ENCODE assay signal across 18 cellular contexts in genomic region chr3:158723991-158724390, GRCh38. TPM values are rescaled to one million over a fixed set of nuclear protein-coding genes. Genes with fewer than 3 reads are reported as not detected.
DNase-seq lines count a peak whose midpoint lies in the region; ATAC-seq and TF ChIP-seq lines count a peak whose summit lies in the region.
"Had no signal": no experiment of that assay in that cellular context is flagged by ENCODE, and none has a peak within 500 bp of the region (broad histone marks: within the 10 kb centered on the region; RNA-seq: fewer than 3 reads in every experiment).

No MANE protein-coding gene starts in this region.

- intact Hi-C loops in ascending aorta (cut with DNase I): no loop called here
- intact Hi-C loops in mucosa of descending colon (cut with DNase I, micrococcal nuclease): no loop called here
- intact Hi-C loops in upper lobe of right lung (cut with DNase I): no loop called here

- peaks cover 50% of the 10 kb centered on the region for H3K4me1 Mint-ChIP-seq in activated T-cell treated with anti-CD3 and anti-CD28 coated beads, Interleukin-2, amount 50 U/mL, for 24 hours (ENCODE audit: low read depth)

- TF ChIP-seq CTCF in ascending aorta (IDR thresholded peaks at IDR 0.05) (no peak), mucosa of descending colon (IDR thresholded peaks at IDR 0.05) (no peak), upper lobe of right lung (IDR thresholded peaks at IDR 0.05) (no peak)

- no peaks in the 10 kb centered on the region for H3K27me3 Mint-ChIP-seq in activated T-cell treated with anti-CD3 and anti-CD28 coated beads, Interleukin-2, amount 50 U/mL, for 24 hours
- H3K27me3 Mint-ChIP-seq: stimulated activated naive CD8-positive, alpha-beta T cell treated with anti-CD3 and anti-CD28 coated beads, Interleukin-15, amount 100 ng/mL, for 72 hours had no signal

- peaks cover 35% of the 10 kb centered on the region for H3K36me3 Mint-ChIP-seq in activated T-cell treated with anti-CD3 and anti-CD28 coated beads, Interleukin-2, amount 50 U/mL, for 24 hours (ENCODE audit: low read depth)

- H3K27ac Mint-ChIP-seq in activated T-cell treated with anti-CD3 and anti-CD28 coated beads, Interleukin-2, amount 50 U/mL, for 24 hours: peak overlapping the region; percentile 26

- no peak for DNase-seq in activated T-cell treated with anti-CD3 and anti-CD28 coated beads, Interleukin-2, amount 50 U/mL, for 24 hours
- DNase-seq in activated T-cell treated with anti-CD3 and anti-CD28 coated beads for 4 hours: no peak
- DNase-seq in ascending aorta (ENCODE audit: low spot score in 2 of 2): no peak
- DNase-seq in mucosa of descending colon: peak in 1 of 3 donors; percentile 51
- no peak for DNase-seq in upper lobe of right lung
- DNase-seq in NCI-H748 treated with DMSO at 0.1 percent for 48 hours (lab: John Stamatoyannopoulos, UW): no peak
- DNase-seq: activated naive CD4-positive, alpha-beta T cell; COR-L47; GF-D8; mesendoderm; NCI-H146; NCI-H345; occipital lobe; stimulated activated naive CD8-positive, alpha-beta T cell treated with anti-CD3 and anti-CD28 coated beads, Interleukin-15, amount 100 ng/mL, for 72 hours had no signal

- no peaks in the 10 kb centered on the region for H3K9me3 ChIP-seq in ascending aorta
- H3K9me3 ChIP-seq in mucosa of descending colon: no peaks in the 10 kb centered on the region
- H3K9me3 ChIP-seq in upper lobe of right lung: no peaks in the 10 kb centered on the region

- H3K4me3 Mint-ChIP-seq in activated T-cell treated with anti-CD3 and anti-CD28 coated beads, Interleukin-2, amount 50 U/mL, for 24 hours: no peak overlapping the region
- H3K4me3 Mint-ChIP-seq: stimulated activated naive CD8-positive, alpha-beta T cell treated with anti-CD3 and anti-CD28 coated beads, Interleukin-15, amount 100 ng/mL, for 72 hours had no signal

- H3K4me3 ChIP-seq in ascending aorta: no peak overlapping the region
- H3K4me3 ChIP-seq in mucosa of descending colon: no peak overlapping the region
- H3K4me3 ChIP-seq in upper lobe of right lung: no peak overlapping the region

- no peaks in the 10 kb centered on the region for H3K36me3 ChIP-seq in ascending aorta
- no peaks in the 10 kb centered on the region for H3K36me3 ChIP-seq in mucosa of descending colon (ENCODE audit: low read depth)
- no peaks in the 10 kb centered on the region for H3K36me3 ChIP-seq in upper lobe of right lung

- ATAC-seq in mucosa of descending colon: peak; percentile 7
- no peak for ATAC-seq in upper lobe of right lung
- ATAC-seq in HG03175 (IDR thresholded peaks at IDR 0.05; ENCODE audit: unreplicated experiment): no peak
- no peak for ATAC-seq in GM18858 (IDR thresholded peaks at IDR 0.05; ENCODE audit: unreplicated experiment)

- H3K4me1 ChIP-seq in ascending aorta: peaks cover 3 to 31% of the 10 kb centered on the region in 2 donors
- peaks cover 60% of the 10 kb centered on the region for H3K4me1 ChIP-seq in mucosa of descending colon (ENCODE audit: low read depth)
- H3K4me1 ChIP-seq in upper lobe of right lung: peaks cover 18% of the 10 kb centered on the region

- H3K27ac ChIP-seq in ascending aorta (peak overlapping the region; percentile 77 to 78), upper lobe of right lung (peak overlapping the region; percentile 56)

- no peaks in the 10 kb centered on the region for H3K27me3 ChIP-seq in ascending aorta
- no peaks in the 10 kb centered on the region for H3K27me3 ChIP-seq in upper lobe of right lung

- H3K9me3 Mint-ChIP-seq in activated T-cell treated with anti-CD3 and anti-CD28 coated beads, Interleukin-2, amount 50 U/mL, for 24 hours: no peaks in the 10 kb centered on the region
- H3K9me3 Mint-ChIP-seq: stimulated activated naive CD8-positive, alpha-beta T cell treated with anti-CD3 and anti-CD28 coated beads, Interleukin-15, amount 100 ng/mL, for 72 hours had no signal

RNA-seq across cellular contexts. Expression of gene RARRES1, which starts 8.3 kb away (rescaled TPM):
- total RNA-seq in ascending aorta (520 TPM), mucosa of descending colon (10 to 100 TPM; 42.7 to 72.0 (median 43.8) TPM), upper lobe of right lung (41.5 TPM)
- total RNA-seq: A673 had no signal

RNA-seq across cellular contexts. Expression of gene LXN, which starts 51.5 kb away (rescaled TPM):
- 1.2 TPM for total RNA-seq in ascending aorta
- 10 to 100 TPM; 17.9 to 62.6 (median 48.9) TPM for total RNA-seq in mucosa of descending colon
- 20.9 TPM for total RNA-seq in upper lobe of right lung
- total RNA-seq: LHCN-M2 had no signal
